1 cellular context compared by ENCODE assay signal in the genomic region with DNA sequence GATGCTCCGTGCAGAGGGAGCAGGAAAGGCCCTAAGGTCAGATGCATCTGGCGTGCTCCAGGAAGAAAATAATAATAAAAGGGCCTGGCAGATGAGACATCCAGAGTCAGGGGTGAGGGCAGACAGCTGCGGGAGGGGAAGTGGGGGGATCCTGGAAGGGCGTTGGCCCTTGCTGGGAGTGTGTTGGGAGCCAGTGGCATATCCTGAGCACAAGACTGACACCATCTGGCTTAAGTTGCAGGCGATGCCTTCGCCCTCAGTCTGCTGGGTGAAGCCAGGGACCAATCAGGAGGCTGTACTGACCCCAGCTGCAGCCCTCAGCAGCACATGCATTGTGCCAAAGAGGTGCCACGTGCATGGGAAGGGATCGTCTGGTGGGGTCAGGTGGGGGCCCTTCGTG.
TF ChIP-seq lines count a peak whose summit lies in the region.

No MANE protein-coding gene starts in this region.

TF ChIP-seq in Ishikawa, 13 proteins besides CTCF, POLR2A, EP300 and RAD21 (continued from another document):
- TF ChIP-seq FOXM1 (IDR thresholded peaks at IDR 0.05; ENCODE audit: borderline replicate concordance, low read depth) (no peak), NFIC (IDR thresholded peaks at IDR 0.05) (no peak), EGR1 (IDR thresholded peaks at IDR 0.05) (no peak)
- TF ChIP-seq, protein P1, sequence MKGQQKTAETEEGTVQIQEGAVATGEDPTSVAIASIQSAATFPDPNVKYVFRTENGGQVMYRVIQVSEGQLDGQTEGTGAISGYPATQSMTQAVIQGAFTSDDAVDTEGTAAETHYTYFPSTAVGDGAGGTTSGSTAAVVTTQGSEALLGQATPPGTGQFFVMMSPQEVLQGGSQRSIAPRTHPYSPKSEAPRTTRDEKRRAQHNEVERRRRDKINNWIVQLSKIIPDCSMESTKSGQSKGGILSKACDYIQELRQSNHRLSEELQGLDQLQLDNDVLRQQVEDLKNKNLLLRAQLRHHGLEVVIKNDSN (IDR thresholded peaks at IDR 0.05), result no peak
TF ChIP-seq in Ishikawa: peak in this region for 0.
